In the genomic region with DNA sequence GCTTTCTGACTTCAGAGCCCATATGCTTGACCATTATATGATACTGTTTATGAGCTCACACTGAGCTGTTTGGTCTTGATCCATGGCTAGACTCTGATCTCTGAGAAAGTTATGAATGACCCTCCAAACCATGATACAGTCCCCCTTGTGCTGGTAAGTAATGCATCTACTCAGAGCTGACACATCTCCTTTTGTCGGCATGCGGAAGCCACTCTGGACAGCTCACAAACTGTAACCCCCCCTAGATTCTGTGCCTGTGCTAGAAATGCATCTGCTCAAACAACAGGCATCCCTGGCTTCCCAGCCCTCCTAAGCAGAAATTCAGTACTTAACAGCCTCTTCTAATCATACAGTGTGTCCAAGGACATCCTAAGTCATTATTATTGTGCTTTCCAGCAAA, we compare ENCODE assay signal across 29 cellular contexts.
"Had no signal": no experiment of that assay in that cellular context is flagged by ENCODE, and none has a peak within 500 bp of the region (broad histone marks: within the 10 kb centered on the region; RNA-seq: fewer than 3 reads in every experiment).

No MANE protein-coding gene starts in this region.

- H3K9me3 ChIP-seq: Peyer's patch, SJSA1 had no signal

- H3K36me3 ChIP-seq: Peyer's patch, SJSA1 had no signal

- H3K27ac Mint-ChIP-seq: activated CD4-positive, alpha-beta memory T cell treated with anti-CD3 and anti-CD28 coated beads for 36 hours; activated CD4-positive, alpha-beta T cell treated with anti-CD3 and anti-CD28 coated beads, Interleukin-2, amount 10 ng/mL, durations not matched to agents 7 days and 5 days; activated naive CD8-positive, alpha-beta T cell; brain; T-cell had no signal

- H3K27me3 ChIP-seq: Peyer's patch had no signal

- H3K36me3 Mint-ChIP-seq: activated CD4-positive, alpha-beta memory T cell treated with anti-CD3 and anti-CD28 coated beads for 36 hours; activated naive CD8-positive, alpha-beta T cell; brain; T-cell had no signal

- H3K4me1 ChIP-seq: Peyer's patch, SJSA1 had no signal

- ATAC-seq: activated T-cell treated with anti-CD3 and anti-CD28 coated beads, Interleukin-2, amount 50 U/mL, for 4 hours; T-cell had no signal

- H3K27ac ChIP-seq: Peyer's patch, SJSA1, VCaP had no signal

- H3K4me3 ChIP-seq: Peyer's patch, SJSA1 had no signal

- H3K4me1 Mint-ChIP-seq: activated CD4-positive, alpha-beta T cell treated with anti-CD3 and anti-CD28 coated beads, Interleukin-2, amount 10 ng/mL, durations not matched to agents 7 days and 5 days; central memory CD8-positive, alpha-beta T cell had no signal

- H3K4me3 Mint-ChIP-seq: activated CD4-positive, alpha-beta memory T cell treated with anti-CD3 and anti-CD28 coated beads for 36 hours; activated CD4-positive, alpha-beta T cell treated with anti-CD3 and anti-CD28 coated beads, Interleukin-2, amount 10 ng/mL, durations not matched to agents 7 days and 5 days; activated naive CD8-positive, alpha-beta T cell; activated T-cell treated with anti-CD3 and anti-CD28 coated beads, Interleukin-2, amount 50 U/mL, for 4 hours; brain; central memory CD8-positive, alpha-beta T cell; T-cell had no signal

- DNase-seq: activated CD4-positive, alpha-beta memory T cell treated with anti-CD3 and anti-CD28 coated beads for 36 hours; activated CD4-positive, alpha-beta T cell treated with anti-CD3 and anti-CD28 coated beads, Interleukin-2, amount 10 ng/mL, durations not matched to agents 7 days and 5 days; activated CD4-positive, CD25-positive, alpha-beta regulatory T cell; activated CD8-positive, alpha-beta memory T cell treated with anti-CD3 and anti-CD28 coated beads for 24 hours; activated effector memory CD4-positive, alpha-beta T cell treated with anti-CD3 and anti-CD28 coated beads, Interleukin-2, amount 50 U/mL, for 16 hours; activated naive CD4-positive, alpha-beta T cell treated with Interleukin-2 at 50 U/mL for 16 hours; activated T-cell treated with anti-CD3 and anti-CD28 coated beads, Interleukin-2, amount 50 U/mL, for 4 hours; amygdala; KG1; NCI-H1092 treated with DMSO at 0.1 percent for 48 hours; NCI-H1417 treated with DMSO at 0.1 percent for 48 hours; NCI-H1694; NCI-H2029; NCI-H2107; NCI-H2171 treated with DMSO at 0.1 percent for 48 hours; NCI-H226; NCI-H526; NCI-H774; NK-92 treated with Interleukin-12 subunit alpha and Interleukin-12 subunit beta, amount 100 ng/mL, for 24 hours; Peyer's patch; SHP77; T-cell; T-helper 2 cell; T1000 had no signal

- H3K9me3 Mint-ChIP-seq: activated CD4-positive, alpha-beta memory T cell treated with anti-CD3 and anti-CD28 coated beads for 36 hours; activated CD4-positive, alpha-beta T cell treated with anti-CD3 and anti-CD28 coated beads, Interleukin-2, amount 10 ng/mL, durations not matched to agents 7 days and 5 days; activated T-cell treated with anti-CD3 and anti-CD28 coated beads, Interleukin-2, amount 50 U/mL, for 4 hours; brain; central memory CD8-positive, alpha-beta T cell; T-cell had no signal
